ENCODE assay signal across 1 cellular context in the genomic region with DNA sequence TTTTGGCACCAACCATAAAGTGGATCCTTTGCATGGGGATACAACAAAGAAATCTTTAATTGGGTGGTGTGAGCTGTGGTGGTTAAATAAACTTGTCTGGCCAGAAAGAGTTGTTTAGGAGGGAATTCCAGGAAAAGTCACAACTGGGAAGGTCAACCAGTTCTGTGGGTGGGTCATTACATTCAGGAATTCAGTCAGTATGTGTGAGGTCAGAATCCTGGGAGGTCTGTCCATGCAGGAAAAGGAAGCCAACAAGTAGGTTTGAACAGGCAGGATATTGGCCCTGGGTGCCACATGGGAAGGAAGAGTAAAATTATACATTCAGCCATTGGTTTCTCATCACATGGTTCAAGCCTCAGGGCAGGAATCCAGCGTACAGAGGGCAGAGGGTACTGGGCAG.
TF ChIP-seq lines count a peak whose summit lies in the region.

No MANE protein-coding gene starts in this region.

TF ChIP-seq in GM23338, 12 proteins besides CTCF, POLR2A, EP300 and RAD21 (continued from another document):
- no peak for TF ChIP-seq ZNF331 (CRISPR knock-in tag; IDR thresholded peaks at IDR 0.05; ENCODE audit: low read depth)
- no peak for TF ChIP-seq STAT1 (IDR thresholded peaks at IDR 0.05; ENCODE audit: unreplicated experiment)
- TF ChIP-seq, protein P1, sequence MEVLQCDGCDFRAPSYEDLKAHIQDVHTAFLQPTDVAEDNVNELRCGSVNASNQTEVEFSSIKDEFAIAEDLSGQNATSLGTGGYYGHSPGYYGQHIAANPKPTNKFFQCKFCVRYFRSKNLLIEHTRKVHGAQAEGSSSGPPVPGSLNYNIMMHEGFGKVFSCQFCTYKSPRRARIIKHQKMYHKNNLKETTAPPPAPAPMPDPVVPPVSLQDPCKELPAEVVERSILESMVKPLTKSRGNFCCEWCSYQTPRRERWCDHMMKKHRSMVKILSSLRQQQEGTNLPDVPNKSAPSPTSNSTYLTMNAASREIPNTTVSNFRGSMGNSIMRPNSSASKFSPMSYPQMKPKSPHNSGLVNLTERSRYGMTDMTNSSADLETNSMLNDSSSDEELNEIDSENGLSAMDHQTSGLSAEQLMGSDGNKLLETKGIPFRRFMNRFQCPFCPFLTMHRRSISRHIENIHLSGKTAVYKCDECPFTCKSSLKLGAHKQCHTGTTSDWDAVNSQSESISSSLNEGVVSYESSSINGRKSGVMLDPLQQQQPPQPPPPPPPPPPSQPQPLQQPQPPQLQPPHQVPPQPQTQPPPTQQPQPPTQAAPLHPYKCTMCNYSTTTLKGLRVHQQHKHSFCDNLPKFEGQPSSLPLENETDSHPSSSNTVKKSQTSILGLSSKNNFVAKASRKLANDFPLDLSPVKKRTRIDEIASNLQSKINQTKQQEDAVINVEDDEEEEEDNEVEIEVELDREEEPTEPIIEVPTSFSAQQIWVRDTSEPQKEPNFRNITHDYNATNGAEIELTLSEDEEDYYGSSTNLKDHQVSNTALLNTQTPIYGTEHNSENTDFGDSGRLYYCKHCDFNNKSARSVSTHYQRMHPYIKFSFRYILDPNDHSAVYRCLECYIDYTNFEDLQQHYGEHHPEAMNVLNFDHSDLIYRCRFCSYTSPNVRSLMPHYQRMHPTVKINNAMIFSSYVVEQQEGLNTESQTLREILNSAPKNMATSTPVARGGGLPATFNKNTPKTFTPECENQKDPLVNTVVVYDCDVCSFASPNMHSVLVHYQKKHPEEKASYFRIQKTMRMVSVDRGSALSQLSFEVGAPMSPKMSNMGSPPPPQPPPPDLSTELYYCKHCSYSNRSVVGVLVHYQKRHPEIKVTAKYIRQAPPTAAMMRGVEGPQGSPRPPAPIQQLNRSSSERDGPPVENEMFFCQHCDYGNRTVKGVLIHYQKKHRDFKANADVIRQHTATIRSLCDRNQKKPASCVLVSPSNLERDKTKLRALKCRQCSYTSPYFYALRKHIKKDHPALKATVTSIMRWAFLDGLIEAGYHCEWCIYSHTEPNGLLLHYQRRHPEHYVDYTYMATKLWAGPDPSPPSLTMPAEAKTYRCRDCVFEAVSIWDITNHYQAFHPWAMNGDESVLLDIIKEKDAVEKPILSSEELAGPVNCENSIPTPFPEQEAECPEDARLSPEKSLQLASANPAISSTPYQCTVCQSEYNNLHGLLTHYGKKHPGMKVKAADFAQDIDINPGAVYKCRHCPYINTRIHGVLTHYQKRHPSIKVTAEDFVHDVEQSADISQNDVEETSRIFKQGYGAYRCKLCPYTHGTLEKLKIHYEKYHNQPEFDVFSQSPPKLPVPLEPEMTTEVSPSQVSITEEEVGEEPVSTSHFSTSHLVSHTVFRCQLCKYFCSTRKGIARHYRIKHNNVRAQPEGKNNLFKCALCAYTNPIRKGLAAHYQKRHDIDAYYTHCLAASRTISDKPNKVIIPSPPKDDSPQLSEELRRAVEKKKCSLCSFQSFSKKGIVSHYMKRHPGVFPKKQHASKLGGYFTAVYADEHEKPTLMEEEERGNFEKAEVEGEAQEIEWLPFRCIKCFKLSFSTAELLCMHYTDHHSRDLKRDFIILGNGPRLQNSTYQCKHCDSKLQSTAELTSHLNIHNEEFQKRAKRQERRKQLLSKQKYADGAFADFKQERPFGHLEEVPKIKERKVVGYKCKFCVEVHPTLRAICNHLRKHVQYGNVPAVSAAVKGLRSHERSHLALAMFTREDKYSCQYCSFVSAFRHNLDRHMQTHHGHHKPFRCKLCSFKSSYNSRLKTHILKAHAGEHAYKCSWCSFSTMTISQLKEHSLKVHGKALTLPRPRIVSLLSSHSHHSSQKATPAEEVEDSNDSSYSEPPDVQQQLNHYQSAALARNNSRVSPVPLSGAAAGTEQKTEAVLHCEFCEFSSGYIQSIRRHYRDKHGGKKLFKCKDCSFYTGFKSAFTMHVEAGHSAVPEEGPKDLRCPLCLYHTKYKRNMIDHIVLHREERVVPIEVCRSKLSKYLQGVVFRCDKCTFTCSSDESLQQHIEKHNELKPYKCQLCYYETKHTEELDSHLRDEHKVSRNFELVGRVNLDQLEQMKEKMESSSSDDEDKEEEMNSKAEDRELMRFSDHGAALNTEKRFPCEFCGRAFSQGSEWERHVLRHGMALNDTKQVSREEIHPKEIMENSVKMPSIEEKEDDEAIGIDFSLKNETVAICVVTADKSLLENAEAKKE (CRISPR knock-in tag; IDR thresholded peaks at IDR 0.05) = no peak
- no peak for TF ChIP-seq POLR2AphosphoS5 (IDR thresholded peaks at IDR 0.05; ENCODE audit: low read depth)
- TF ChIP-seq EZH2phosphoT487 (IDR thresholded peaks at IDR 0.05; ENCODE audit: unreplicated experiment) = no peak
- TF ChIP-seq, protein P2, sequence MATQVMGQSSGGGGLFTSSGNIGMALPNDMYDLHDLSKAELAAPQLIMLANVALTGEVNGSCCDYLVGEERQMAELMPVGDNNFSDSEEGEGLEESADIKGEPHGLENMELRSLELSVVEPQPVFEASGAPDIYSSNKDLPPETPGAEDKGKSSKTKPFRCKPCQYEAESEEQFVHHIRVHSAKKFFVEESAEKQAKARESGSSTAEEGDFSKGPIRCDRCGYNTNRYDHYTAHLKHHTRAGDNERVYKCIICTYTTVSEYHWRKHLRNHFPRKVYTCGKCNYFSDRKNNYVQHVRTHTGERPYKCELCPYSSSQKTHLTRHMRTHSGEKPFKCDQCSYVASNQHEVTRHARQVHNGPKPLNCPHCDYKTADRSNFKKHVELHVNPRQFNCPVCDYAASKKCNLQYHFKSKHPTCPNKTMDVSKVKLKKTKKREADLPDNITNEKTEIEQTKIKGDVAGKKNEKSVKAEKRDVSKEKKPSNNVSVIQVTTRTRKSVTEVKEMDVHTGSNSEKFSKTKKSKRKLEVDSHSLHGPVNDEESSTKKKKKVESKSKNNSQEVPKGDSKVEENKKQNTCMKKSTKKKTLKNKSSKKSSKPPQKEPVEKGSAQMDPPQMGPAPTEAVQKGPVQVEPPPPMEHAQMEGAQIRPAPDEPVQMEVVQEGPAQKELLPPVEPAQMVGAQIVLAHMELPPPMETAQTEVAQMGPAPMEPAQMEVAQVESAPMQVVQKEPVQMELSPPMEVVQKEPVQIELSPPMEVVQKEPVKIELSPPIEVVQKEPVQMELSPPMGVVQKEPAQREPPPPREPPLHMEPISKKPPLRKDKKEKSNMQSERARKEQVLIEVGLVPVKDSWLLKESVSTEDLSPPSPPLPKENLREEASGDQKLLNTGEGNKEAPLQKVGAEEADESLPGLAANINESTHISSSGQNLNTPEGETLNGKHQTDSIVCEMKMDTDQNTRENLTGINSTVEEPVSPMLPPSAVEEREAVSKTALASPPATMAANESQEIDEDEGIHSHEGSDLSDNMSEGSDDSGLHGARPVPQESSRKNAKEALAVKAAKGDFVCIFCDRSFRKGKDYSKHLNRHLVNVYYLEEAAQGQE (IDR thresholded peaks at IDR 0.05; ENCODE audit: unreplicated experiment) = no peak
- TF ChIP-seq EZH2 (IDR thresholded peaks at IDR 0.05; ENCODE audit: low read depth, unreplicated experiment) = no peak
- TF ChIP-seq NANOG (IDR thresholded peaks at IDR 0.05; ENCODE audit: borderline replicate concordance) = no peak
- TF ChIP-seq JUNB (IDR thresholded peaks at IDR 0.05; ENCODE audit: unreplicated experiment) = no peak
